13 cellular contexts compared by ENCODE assay signal in genomic region chr4:76801621-76802545, GRCh38.
DNase-seq lines count a peak whose midpoint lies in the region; ATAC-seq, FAIRE-seq and TF ChIP-seq lines count a peak whose summit lies in the region.
"Had no signal": no experiment of that assay in that cellular context is flagged by ENCODE, and none has a peak within 500 bp of the region (broad histone marks: within the 10 kb centered on the region; RNA-seq: fewer than 3 reads in every experiment).

No MANE protein-coding gene starts in this region.

- DNase-seq in SJCRH30 (no peak), fibroblast of pulmonary artery (ENCODE audit: low read depth) (no peak), lower lobe of right lung (no peak), thoracic aorta (ENCODE audit: low spot score) (no peak), DMS114 treated with DMSO at 0.1 percent for 48 hours (lab: John Stamatoyannopoulos, UW; ENCODE audit: unreplicated experiment) (no peak), small intestine (no peak), NCI-H2107 (lab: John Stamatoyannopoulos, UW) (no peak)
- no peak for DNase-seq in activated naive CD4-positive, alpha-beta T cell treated with Interleukin-2 at 50 U/mL for 16 hours
- DNase-seq: activated CD4-positive, CD25-positive, alpha-beta regulatory T cell treated with anti-CD3 and anti-CD28 coated beads, Interleukin-2, amount 50 U/mL, for 72 hours; DMS153; effector memory CD4-positive, alpha-beta T cell had no signal

- H3K27me3 ChIP-seq in SJCRH30: no peaks in the 10 kb centered on the region
- no peaks in the 10 kb centered on the region for H3K27me3 ChIP-seq in lower lobe of right lung (ENCODE audit: low read depth)
- no peaks in the 10 kb centered on the region for H3K27me3 ChIP-seq in thoracic aorta (replicated peaks; ENCODE audit: insufficient read depth)
- no peaks in the 10 kb centered on the region for H3K27me3 ChIP-seq in small intestine (ENCODE audit: control insufficient read depth in 2 of 2, insufficient read depth in 2 of 2, low read length in 2 of 2)

- peaks cover 5% of the 10 kb centered on the region; the same call in 1 of the 2 replicates for H3K9me3 ChIP-seq in SJCRH30 (replicated peaks)
- no peaks in the 10 kb centered on the region for H3K9me3 ChIP-seq in lower lobe of right lung
- H3K9me3 ChIP-seq in thoracic aorta: no peaks in the 10 kb centered on the region
- no peaks in the 10 kb centered on the region for H3K9me3 ChIP-seq in small intestine (ENCODE audit: control insufficient read depth, low read depth)

- peak overlapping the region; percentile 96 for H3K27ac ChIP-seq in SJCRH30
- H3K27ac ChIP-seq in lower lobe of right lung: peak overlapping the region; percentile 50
- no peak overlapping the region for H3K27ac ChIP-seq in thoracic aorta
- H3K27ac ChIP-seq in small intestine (ENCODE audit: low read depth in 1 of 2, low read length in 1 of 2): peak overlapping the region in 1 of 2 donors; percentile 60
- H3K27ac ChIP-seq: RWPE1 had no signal

- H3K36me3 ChIP-seq in SJCRH30 (no peaks in the 10 kb centered on the region), lower lobe of right lung (no peaks in the 10 kb centered on the region), thoracic aorta (no peaks in the 10 kb centered on the region), small intestine (ENCODE audit: control insufficient read depth in 2 of 2, insufficient read depth in 2 of 2, low read length in 2 of 2) (no peaks in the 10 kb centered on the region)

- no peak overlapping the region for H3K4me3 ChIP-seq in SJCRH30
- no peak overlapping the region for H3K4me3 ChIP-seq in fibroblast of pulmonary artery (replicated peaks; ENCODE audit: low read depth, low read length)
- H3K4me3 ChIP-seq in lower lobe of right lung: peak overlapping the region; percentile 20
- peak overlapping the region; percentile 52 for H3K4me3 ChIP-seq in thoracic aorta
- H3K4me3 ChIP-seq in small intestine (ENCODE audit: low read depth in 1 of 2, low read length in 2 of 2): no peak overlapping the region

- H3K4me1 ChIP-seq in SJCRH30: peaks cover 28% of the 10 kb centered on the region
- peaks cover 5% of the 10 kb centered on the region for H3K4me1 ChIP-seq in lower lobe of right lung
- no peaks in the 10 kb centered on the region for H3K4me1 ChIP-seq in thoracic aorta (ENCODE audit: control insufficient read depth in 1 of 2, low read depth in 2 of 2)
- H3K4me1 ChIP-seq in small intestine (ENCODE audit: control insufficient read depth in 2 of 2, insufficient read depth in 1 of 2, low read depth in 1 of 2, low read length in 1 of 2): no peaks in the 10 kb centered on the region

- TF ChIP-seq CTCF in fibroblast of pulmonary artery (IDR thresholded peaks at IDR 0.05; ENCODE audit: low read length, missing control alignments): peak; percentile 8
- TF ChIP-seq CTCF in lower lobe of right lung (IDR thresholded peaks at IDR 0.05): no peak
- TF ChIP-seq CTCF in thoracic aorta (IDR thresholded peaks at IDR 0.05): no peak

- intact Hi-C loops in lower lobe of right lung (cut with DNase I): no loop called here

- WGBS in small intestine, 3 donors: 64 to 88% (median 79%) methylated on average over 48 to 50 of the region's 50 CpGs

- no peak for FAIRE-seq in small intestine (lab: Jason Lieb, UNC)
- FAIRE-seq: keratinocyte had no signal

- peak; percentile 43 to 48 for ATAC-seq in lower lobe of right lung
- ATAC-seq in thoracic aorta (ENCODE audit: insufficient number of reproducible peaks, low FRiP score, low read depth): no peak

Comparison
In these comparisons a context has a peak if more than half of its experiments do, and no peak if none do; other contexts are left out.
1. H3K27ac ChIP-seq: peak in SJCRH30 (single experiment) and lower lobe of right lung (single experiment); none in thoracic aorta (0 of 2).
2. H3K4me3 ChIP-seq: peak in lower lobe of right lung (single experiment) and thoracic aorta (single experiment); none in SJCRH30 (single experiment), fibroblast of pulmonary artery (single experiment) and small intestine (0 of 2).